In genomic region chr7:121395494-121395960, GRCh38 we compare ENCODE assay signal across 8 cellular contexts. TPM values are rescaled to one million over a fixed set of nuclear protein-coding genes. Genes with fewer than 3 reads are reported as not detected.
DNase-seq lines count a peak whose midpoint lies in the region; TF ChIP-seq lines count a peak whose summit lies in the region.

No MANE protein-coding gene starts in this region.

- in situ Hi-C loops in HAP-1 (cut with MboI; ENCODE audit: low sequenced_read_pairs) = no loop called here

- peaks cover 8% of the 10 kb centered on the region for H3K4me1 ChIP-seq in HAP-1

- TF ChIP-seq CTCF in epithelial cell of proximal tubule (conservative IDR thresholded peaks at IDR 0.05; ENCODE audit: low read depth, low read length) (no peak), nephron (IDR thresholded peaks at IDR 0.05; ENCODE audit: unreplicated experiment in 3 of 3) (no peak)

- peaks cover 30% of the 10 kb centered on the region for H3K4me1 Mint-ChIP-seq in nephron

- no peaks in the 10 kb centered on the region for H3K27me3 ChIP-seq in HAP-1 (ENCODE audit: low read depth)

- peak overlapping the region; percentile 66 for H3K4me3 ChIP-seq in HAP-1
- H3K4me3 ChIP-seq in epithelial cell of proximal tubule (ENCODE audit: low read depth, low read length) = peak overlapping the region; percentile 77

- peaks cover 3% of the 10 kb centered on the region for H3K9me3 Mint-ChIP-seq in nephron

- H3K27ac ChIP-seq in temporal lobe (ENCODE audit: low read depth, low read length) = peak overlapping the region; percentile 2

- peaks cover 6% of the 10 kb centered on the region; the same call in 1 of the 2 replicates for H3K36me3 ChIP-seq in HAP-1 (replicated peaks)

- H3K9me3 ChIP-seq in HAP-1 = no peaks in the 10 kb centered on the region

- peak overlapping the region; percentile 66 to 87 (median 85) for H3K27ac Mint-ChIP-seq in nephron

- H3K36me3 Mint-ChIP-seq in nephron (ENCODE audit: low read depth) = peaks cover 23% of the 10 kb centered on the region

- H3K4me3 Mint-ChIP-seq in nephron = peak overlapping the region; percentile 85 to 95 (median 91)

- H3K27me3 Mint-ChIP-seq in nephron (ENCODE audit: low read depth) = no peaks in the 10 kb centered on the region

- DNase-seq in DMS153 treated with DMSO at 0.1 percent for 48 hours (lab: John Stamatoyannopoulos, UW; ENCODE audit: unreplicated experiment) (peak; percentile 3), DMS153 (lab: John Stamatoyannopoulos, UW) (no peak), HAP-1 (ENCODE audit: low spot score in 2 of 2) (peak in 1 of 2 experiments; percentile 32), LoVo (ENCODE audit: low spot score) (peak; percentile 91), epithelial cell of proximal tubule (ENCODE audit: low read depth) (no peak)
- DNase-seq in activated CD4-positive, alpha-beta T cell treated with anti-CD3 and anti-CD28 coated beads, Interleukin-2, amount 50 U/mL, for 48 hours = peak; percentile 50 to 52

RNA-seq across cellular contexts. Expression of gene FAM3C, which starts 0.6 kb away (rescaled TPM):
- 102 and 134 TPM in 2 replicates for total RNA-seq in epithelial cell of proximal tubule
- 119 TPM for total RNA-seq in temporal lobe

Comparison
In these comparisons a context has a peak if more than half of its experiments do, and no peak if none do; other contexts are left out.
1. DNase-seq: peak in DMS153 treated with DMSO at 0.1 percent for 48 hours (single experiment), LoVo (single experiment) and activated CD4-positive, alpha-beta T cell treated with anti-CD3 and anti-CD28 coated beads, Interleukin-2, amount 50 U/mL, for 48 hours (2 of 2); none in DMS153 (single experiment) and epithelial cell of proximal tubule (single experiment).